In genomic region chr7:11394438-11394837, GRCh38 we compare ENCODE assay signal across 19 cellular contexts.
DNase-seq lines count a peak whose midpoint lies in the region; ATAC-seq, FAIRE-seq and TF ChIP-seq lines count a peak whose summit lies in the region.
"Had no signal": no experiment of that assay in that cellular context is flagged by ENCODE, and none has a peak within 500 bp of the region (broad histone marks: within the 10 kb centered on the region; RNA-seq: fewer than 3 reads in every experiment).

No MANE protein-coding gene starts in this region.

- H2AFZ ChIP-seq in H1 (ENCODE audit: low read length) = no peak overlapping the region

- DNase-seq in H1 (ENCODE audit: low read depth in 1 of 2, low spot score in 2 of 2) = no peak
- DNase-seq in left lobe of liver (ENCODE audit: low spot score) = no peak
- DNase-seq in mucosa of descending colon = peak in 2 of 3 donors; percentile 5 to 20
- peak; percentile 38 for DNase-seq in stomach
- no peak for DNase-seq in WERI-Rb-1
- DNase-seq in AG08395 (ENCODE audit: low spot score) = no peak
- DNase-seq: ACHN; AML-193; Calu3; CD4-positive, alpha-beta memory T cell; DMS79 treated with DMSO at 0.1 percent for 48 hours; GF-D8; GOT3; H9; KG1 had no signal

- H3K4me3 ChIP-seq in H1 (ENCODE audit: extremely low read depth in 1 of 4, insufficient read depth in 2 of 4, low read depth in 3 of 4, low read length in 4 of 4) (no peak overlapping the region), mucosa of descending colon (no peak overlapping the region), stomach (no peak overlapping the region), WERI-Rb-1 (ENCODE audit: low read depth, low read length) (no peak overlapping the region)

- H4K91ac ChIP-seq in H1 (replicated peaks; ENCODE audit: insufficient read length, low read length) = no peak overlapping the region

- no peak overlapping the region for H2BK120ac ChIP-seq in H1 (replicated peaks; ENCODE audit: low read depth, low read length)

- no peaks in the 10 kb centered on the region for H4K20me1 ChIP-seq in H1 (replicated peaks in 1 of 2; ENCODE audit: control insufficient read depth in 1 of 2, insufficient read depth in 2 of 2, low read length in 2 of 2)

- H3K9ac ChIP-seq in H1 (replicated peaks in 1 of 4; ENCODE audit: extremely low read depth in 1 of 4, low read depth in 3 of 4, low read length in 3 of 4) = no peak overlapping the region

- no peaks in the 10 kb centered on the region for H3K23me2 ChIP-seq in H1 (ENCODE audit: low read depth, low read length)

- H3K27me3 ChIP-seq in H1 (replicated peaks in 1 of 4; ENCODE audit: control insufficient read depth in 3 of 4, extremely low read depth in 1 of 4, insufficient read depth in 3 of 4, low read length in 3 of 4) (no peaks in the 10 kb centered on the region), stomach (no peaks in the 10 kb centered on the region), WERI-Rb-1 (ENCODE audit: insufficient read depth, low read depth, severe bottlenecking) (no peaks in the 10 kb centered on the region)

- H2AK5ac ChIP-seq in H1 (ENCODE audit: low read depth, low read length) = no peak overlapping the region

- WGBS in H1 (ENCODE audit: extremely low coverage in 1 of 2, insufficient coverage in 1 of 2, insufficient read length in 1 of 2, insufficient replicate concordance in 2 of 2, low coverage in 1 of 2, low lambda C conversion rate in 2 of 2, missing lambda C conversion rate in 1 of 2), 2 experiments = 92% methylated on average over 12 of the region's 12 CpGs; no CpG with 5 or more reads in 1 of the 2 experiments
- WGBS in stomach, 5 donors = 44 to 70% (median 63%) methylated on average over 12 of the region's 12 CpGs

- H4K5ac ChIP-seq in H1 (ENCODE audit: insufficient read length, low read depth, low read length) = no peak overlapping the region

- no peak overlapping the region for H3K56ac ChIP-seq in H1 (replicated peaks; ENCODE audit: insufficient read length, low read depth, low read length)

- H3K4me1 ChIP-seq in H1 (replicated peaks in 1 of 4; ENCODE audit: control insufficient read depth in 3 of 4, insufficient read depth in 4 of 4, low read length in 3 of 4) (no peaks in the 10 kb centered on the region), mucosa of descending colon (ENCODE audit: low read depth) (no peaks in the 10 kb centered on the region), stomach (no peaks in the 10 kb centered on the region)

- H3K79me1 ChIP-seq in H1 (ENCODE audit: low read depth, low read length) = no peaks in the 10 kb centered on the region

- no peaks in the 10 kb centered on the region for H3K9me3 ChIP-seq in H1 (ENCODE audit: insufficient read depth in 2 of 2, low read depth in 1 of 2, low read length in 1 of 2)
- H3K9me3 ChIP-seq in mucosa of descending colon = no peaks in the 10 kb centered on the region
- H3K9me3 ChIP-seq in stomach = peaks cover 0 to 14% (median 8%) of the 10 kb centered on the region in 4 donors
- H3K9me3 ChIP-seq in WERI-Rb-1 (ENCODE audit: severe bottlenecking) = no peaks in the 10 kb centered on the region

- H2BK15ac ChIP-seq in H1 (ENCODE audit: low read length) = no peak overlapping the region

- H2BK12ac ChIP-seq in H1 (ENCODE audit: low read depth, low read length) = no peak overlapping the region

- H2BK5ac ChIP-seq in H1 (ENCODE audit: low read depth, low read length) = no peak overlapping the region

- no peak for TF ChIP-seq RAD21 in H1 (IDR thresholded peaks at IDR 0.05 in 1 of 2, conservative IDR thresholded peaks at IDR 0.05 in 1 of 2; ENCODE audit: low read depth in 2 of 2, low read length in 2 of 2)

- H4K8ac ChIP-seq in H1 (ENCODE audit: extremely low read depth, insufficient read depth, low read length) = no peak overlapping the region

- H2BK20ac ChIP-seq in H1 (ENCODE audit: low read length) = no peak overlapping the region

- CTCF ChIA-PET in H1 (lab: Charles Lee; ENCODE audit: partially characterized antibody) = interaction anchor here (0.6 to 0.8 kb wide), 2 partner anchors 21 to 26 kb away, joined by 3 read pairs; no protein-coding TSS in a partner anchor

- FAIRE-seq in H1 (lab: Jason Lieb, UNC) = no peak
- FAIRE-seq: A204.1 had no signal

- intact Hi-C loops in mucosa of descending colon (cut with DNase I, micrococcal nuclease) (no loop called here), stomach (cut with DNase I; ENCODE audit: low total_unique reads) (no loop called here)

- no peak for TF ChIP-seq CTCF in H1 (IDR thresholded peaks at IDR 0.05; ENCODE audit: control extremely low read depth in 1 of 3, insufficient read depth in 1 of 3, low read depth in 1 of 3, low read length in 3 of 3)
- no peak for TF ChIP-seq CTCF in mucosa of descending colon (IDR thresholded peaks at IDR 0.05)
- TF ChIP-seq CTCF in stomach (IDR thresholded peaks at IDR 0.05) = no peak
- TF ChIP-seq CTCF in WERI-Rb-1 (IDR thresholded peaks at IDR 0.05; ENCODE audit: low read depth, low read length) = no peak

- TF ChIP-seq POLR2A in H1 (IDR thresholded peaks at IDR 0.05; ENCODE audit: control extremely low read depth in 1 of 2, low read depth in 2 of 2, low read length in 2 of 2) = no peak
- TF ChIP-seq POLR2A in stomach (IDR thresholded peaks at IDR 0.05) = no peak

- no peak overlapping the region for H3K18ac ChIP-seq in H1 (ENCODE audit: extremely low read depth, low read length)

- TF ChIP-seq EP300 in H1 (IDR thresholded peaks at IDR 0.05; ENCODE audit: borderline replicate concordance in 1 of 2, low read depth in 2 of 2, low read length in 2 of 2) = no peak
- TF ChIP-seq EP300 in stomach (IDR thresholded peaks at IDR 0.05) = no peak

- no peak overlapping the region for H3K23ac ChIP-seq in H1 (ENCODE audit: insufficient read length)

- ATAC-seq in left lobe of liver (peak; percentile 62), mucosa of descending colon (peak; percentile 34), GM21825 (IDR thresholded peaks at IDR 0.05; ENCODE audit: unreplicated experiment) (no peak), GM21723 (IDR thresholded peaks at IDR 0.05; ENCODE audit: unreplicated experiment) (no peak)

- H3K14ac ChIP-seq in H1 (ENCODE audit: insufficient read length) = no peak overlapping the region

- H3K79me2 ChIP-seq in H1 (ENCODE audit: control insufficient read depth in 1 of 2, insufficient read depth in 2 of 2, low read length in 2 of 2) = no peaks in the 10 kb centered on the region

- H3K27ac ChIP-seq in H1 (ENCODE audit: low read depth, low read length) (no peak overlapping the region), stomach (no peak overlapping the region), WERI-Rb-1 (no peak overlapping the region)
- H3K27ac ChIP-seq: C4-2B had no signal

- H3K36me3 ChIP-seq in H1 (ENCODE audit: control insufficient read depth in 2 of 4, insufficient read depth in 4 of 4, low read length in 3 of 4) (no peaks in the 10 kb centered on the region), mucosa of descending colon (ENCODE audit: low read depth) (no peaks in the 10 kb centered on the region), stomach (peaks cover 0 to 24% (median 9%) of the 10 kb centered on the region in 4 donors), WERI-Rb-1 (no peaks in the 10 kb centered on the region)

- no peak overlapping the region for H3K4me2 ChIP-seq in H1 (ENCODE audit: insufficient read depth in 1 of 2, low read depth in 2 of 2, low read length in 2 of 2)

- no peak overlapping the region for H3K4ac ChIP-seq in H1 (replicated peaks; ENCODE audit: insufficient read length, low read depth, low read length)

- POLR2A ChIA-PET in H1 (lab: Charles Lee; ENCODE audit: partially characterized antibody) = no interaction called here

TF ChIP-seq in H1, 55 proteins besides CTCF, POLR2A, EP300 and RAD21:
- TF ChIP-seq RNF2 (IDR thresholded peaks at IDR 0.05; ENCODE audit: borderline replicate concordance, low read depth, low read length, missing control alignments, poor library complexity, severe bottlenecking) = no peak
- peak; percentile 40; the same call in 1 of the 2 replicates for TF ChIP-seq E2F6 (IDR thresholded peaks at IDR 0.05)

Comparison
In these comparisons a context has a peak if more than half of its experiments do, and no peak if none do; other contexts are left out.
1. DNase-seq: peak in mucosa of descending colon (2 of 3) and stomach (single experiment); none in H1 (0 of 2), left lobe of liver (single experiment), WERI-Rb-1 (single experiment) and AG08395 (single experiment).
2. ATAC-seq: peak in left lobe of liver (single experiment) and mucosa of descending colon (single experiment); none in GM21825 (single experiment) and GM21723 (single experiment).